In genomic region chr5:44565872-44566271, GRCh38 we compare ENCODE assay signal across 1 cellular context.
TF ChIP-seq lines count a peak whose summit lies in the region.

No MANE protein-coding gene starts in this region.

TF ChIP-seq in GM23338, 12 proteins besides CTCF, POLR2A, EP300 and RAD21 (continued from another document):
- no peak for TF ChIP-seq ETS1 (IDR thresholded peaks at IDR 0.05)
- no peak for TF ChIP-seq EZH2phosphoT487 (IDR thresholded peaks at IDR 0.05; ENCODE audit: unreplicated experiment)
- no peak for TF ChIP-seq CREB1 (CRISPR knock-in tag; IDR thresholded peaks at IDR 0.05; ENCODE audit: low read depth)
- no peak for TF ChIP-seq STAT1 (IDR thresholded peaks at IDR 0.05; ENCODE audit: unreplicated experiment)
- TF ChIP-seq JUNB (IDR thresholded peaks at IDR 0.05; ENCODE audit: unreplicated experiment): no peak
- TF ChIP-seq ZNF331 (CRISPR knock-in tag; IDR thresholded peaks at IDR 0.05; ENCODE audit: low read depth): no peak
